8 cellular contexts compared by ENCODE assay signal in genomic region chr1:206050655-206051235, GRCh38. TPM values are rescaled to one million over a fixed set of nuclear protein-coding genes. Genes with fewer than 3 reads are reported as not detected.
DNase-seq lines count a peak whose midpoint lies in the region; ATAC-seq and TF ChIP-seq lines count a peak whose summit lies in the region.

No MANE protein-coding gene starts in this region.

- peak overlapping the region; percentile 46 for H3K4me3 Mint-ChIP-seq in activated naive CD8-positive, alpha-beta T cell treated with anti-CD3 and anti-CD28 coated beads for 36 hours

- no peak overlapping the region for H2AFZ ChIP-seq in OCI-LY7 (ENCODE audit: low read length)

- peak overlapping the region; percentile 85 for H3K27ac Mint-ChIP-seq in activated naive CD8-positive, alpha-beta T cell treated with anti-CD3 and anti-CD28 coated beads for 36 hours

- intact Hi-C loops in OCI-LY7 (cut with micrococcal nuclease; ENCODE audit: unreplicated experiment) = loop anchor here (1.0 to 10.0 kb wide), 10 partner anchors 9 to 1528 kb away; partner anchors contain the start of genes FCMR, IKBKE and MAPKAPK2

- H3K4me3 ChIP-seq in OCI-LY7 (ENCODE audit: low read depth, low read length, poor library complexity, severe bottlenecking) (peak overlapping the region; percentile 55), WERI-Rb-1 (ENCODE audit: low read depth, low read length) (no peak overlapping the region)

- peak overlapping the region; percentile 69 for H3K4me2 ChIP-seq in OCI-LY7 (ENCODE audit: low read length)

- H3K4me1 Mint-ChIP-seq in activated naive CD8-positive, alpha-beta T cell treated with anti-CD3 and anti-CD28 coated beads for 36 hours = peaks cover 41% of the 10 kb centered on the region

- no peaks in the 10 kb centered on the region for H3K9me2 ChIP-seq in OCI-LY7 (ENCODE audit: insufficient read depth, low read length)

- H3K36me3 ChIP-seq in OCI-LY7 (ENCODE audit: insufficient read depth, low read length) (peaks cover 15% of the 10 kb centered on the region), WERI-Rb-1 (no peaks in the 10 kb centered on the region)

- no peaks in the 10 kb centered on the region for H3K36me3 Mint-ChIP-seq in activated naive CD8-positive, alpha-beta T cell treated with anti-CD3 and anti-CD28 coated beads for 36 hours

- DNase-seq in OCI-LY7 (ENCODE audit: low spot score) (peak; percentile 98), T1000 (lab: John Stamatoyannopoulos, UW) (no peak), WERI-Rb-1 (no peak)
- peak; percentile 70 for DNase-seq in activated naive CD8-positive, alpha-beta T cell treated with anti-CD3 and anti-CD28 coated beads for 36 hours
- peak; percentile 19 to 31 (median 31) for DNase-seq in stimulated activated CD4-positive, alpha-beta T cell treated with anti-CD3 and anti-CD28 coated beads, TNF-alpha, amount 100 ng/mL, for 4 hours (ENCODE audit: low read depth in 3 of 3)

- no TSS peak for BruUV-seq in OCI-LY7 (replicated peaks; lab: Mats Ljungman, UMichigan)

- peak; percentile 88 for ATAC-seq in GM18868 (IDR thresholded peaks at IDR 0.05; ENCODE audit: unreplicated experiment)
- ATAC-seq in HG02943 (IDR thresholded peaks at IDR 0.05; ENCODE audit: low read depth, unreplicated experiment) = peak; percentile 82
- ATAC-seq in SK-N-SH treated with all-trans-retinoic acid at 6 μM for 48 hours = no peak

- CTCF ChIA-PET in OCI-LY7 (lab: Charles Lee; ENCODE audit: unreplicated experiment) = interaction anchor here (0.6 kb wide), 1 partner anchor 422 kb away, joined by 3 read pairs; no protein-coding TSS in a partner anchor

- H3K27ac ChIP-seq in OCI-LY7 (ENCODE audit: low read depth, low read length, poor library complexity, severe bottlenecking) = peak overlapping the region; percentile 98
- H3K27ac ChIP-seq in WERI-Rb-1 = no peak overlapping the region

- peaks cover 74% of the 10 kb centered on the region for H3K4me1 ChIP-seq in OCI-LY7 (ENCODE audit: insufficient read depth, low read length, poor library complexity, severe bottlenecking)

- peaks cover 60% of the 10 kb centered on the region for H3K27me3 ChIP-seq in WERI-Rb-1 (ENCODE audit: insufficient read depth, low read depth, severe bottlenecking)

- peaks cover 3% of the 10 kb centered on the region for H3K27me3 Mint-ChIP-seq in activated naive CD8-positive, alpha-beta T cell treated with anti-CD3 and anti-CD28 coated beads for 36 hours

- peaks cover 1% of the 10 kb centered on the region for H3K9me3 Mint-ChIP-seq in activated naive CD8-positive, alpha-beta T cell treated with anti-CD3 and anti-CD28 coated beads for 36 hours

- peaks cover 30% of the 10 kb centered on the region for H3K79me2 ChIP-seq in OCI-LY7 (ENCODE audit: insufficient read depth, low read depth, low read length)

- POLR2A ChIA-PET in OCI-LY7 (lab: Charles Lee) = interaction anchor here (0.8 to 1.2 kb wide), 2 partner anchors 7 to 9 kb away, joined by 3 read pairs; no protein-coding TSS in a partner anchor

- H3K9me3 ChIP-seq in OCI-LY7 (ENCODE audit: low read length) (no peaks in the 10 kb centered on the region), WERI-Rb-1 (ENCODE audit: severe bottlenecking) (peaks cover 10% of the 10 kb centered on the region)

- no peaks in the 10 kb centered on the region for H4K20me1 ChIP-seq in OCI-LY7 (ENCODE audit: insufficient read depth, low read length)

- peak; percentile 71 for TF ChIP-seq CTCF in OCI-LY7 (conservative IDR thresholded peaks at IDR 0.05; ENCODE audit: low read length)
- no peak for TF ChIP-seq CTCF in WERI-Rb-1 (IDR thresholded peaks at IDR 0.05; ENCODE audit: low read depth, low read length)

TF ChIP-seq in SK-N-SH treated with all-trans-retinoic acid at 6 μM for 48 hours, 23 proteins besides CTCF, POLR2A, EP300 and RAD21 (continues in another document):
- TF ChIP-seq ARNTL (CRISPR knock-in tag; IDR thresholded peaks at IDR 0.05; ENCODE audit: borderline replicate concordance, low read depth) = no peak
- no peak for TF ChIP-seq CSDC2 (CRISPR knock-in tag; IDR thresholded peaks at IDR 0.05)
- no peak for TF ChIP-seq RARB (CRISPR knock-in tag; IDR thresholded peaks at IDR 0.05)
- TF ChIP-seq POU6F1 (CRISPR knock-in tag; IDR thresholded peaks at IDR 0.05; ENCODE audit: borderline replicate concordance, low read depth) = no peak
- no peak for TF ChIP-seq ESRRG (CRISPR knock-in tag; IDR thresholded peaks at IDR 0.05)
- no peak for TF ChIP-seq TCF4 (CRISPR knock-in tag; IDR thresholded peaks at IDR 0.05; ENCODE audit: borderline replicate concordance)
- no peak for TF ChIP-seq ZFP3 (CRISPR knock-in tag; IDR thresholded peaks at IDR 0.05)
- TF ChIP-seq TSHZ2 (CRISPR knock-in tag; IDR thresholded peaks at IDR 0.05) = no peak
- TF ChIP-seq ZC3H10 (CRISPR knock-in tag; IDR thresholded peaks at IDR 0.05) = no peak
- no peak for TF ChIP-seq CSRNP3 (CRISPR knock-in tag; IDR thresholded peaks at IDR 0.05)
- no peak for TF ChIP-seq PPARA (CRISPR knock-in tag; IDR thresholded peaks at IDR 0.05; ENCODE audit: borderline replicate concordance)
- no peak for TF ChIP-seq PATZ1 (CRISPR knock-in tag; IDR thresholded peaks at IDR 0.05; ENCODE audit: borderline replicate concordance)

RNA-seq across cellular contexts. Expression of gene RHEX, which starts 2.2 kb away (rescaled TPM):
- 5.0 and 6.4 TPM in 2 replicates for total RNA-seq in OCI-LY7 (2014; rRNA removed; shearing (Covaris generic))
- total RNA-seq in OCI-LY7 (2022) = 9.9 and 10.0 TPM in 2 replicates
- total RNA-seq in activated naive CD8-positive, alpha-beta T cell treated with anti-CD3 and anti-CD28 coated beads for 36 hours = not detected

RNA-seq across cellular contexts. Expression of gene CTSE, which starts 27.1 kb away (rescaled TPM):
- not detected in 2 replicates for total RNA-seq in OCI-LY7 (2014; rRNA removed; shearing (Covaris generic))
- not detected in 2 replicates for total RNA-seq in OCI-LY7 (2022)
- total RNA-seq in activated naive CD8-positive, alpha-beta T cell treated with anti-CD3 and anti-CD28 coated beads for 36 hours = not detected

RNA-seq across cellular contexts. Expression of gene RAB7B, which starts 47.5 kb away (rescaled TPM):
- total RNA-seq in OCI-LY7 (2014; rRNA removed; shearing (Covaris generic)) = not detected in 2 replicates
- total RNA-seq in OCI-LY7 (2022) = not detected in 2 replicates
- total RNA-seq in activated naive CD8-positive, alpha-beta T cell treated with anti-CD3 and anti-CD28 coated beads for 36 hours = not detected

Comparison
In these comparisons a context has a peak if more than half of its experiments do, and no peak if none do; other contexts are left out.
1. DNase-seq: peak in OCI-LY7 (single experiment), activated naive CD8-positive, alpha-beta T cell treated with anti-CD3 and anti-CD28 coated beads for 36 hours (single experiment) and stimulated activated CD4-positive, alpha-beta T cell treated with anti-CD3 and anti-CD28 coated beads, TNF-alpha, amount 100 ng/mL, for 4 hours (3 of 3); none in T1000 (single experiment) and WERI-Rb-1 (single experiment).
2. RNA of gene RHEX, which starts 2.2 kb away (total RNA-seq): 5.0 to 10.0 TPM in OCI-LY7; not detected in activated naive CD8-positive, alpha-beta T cell treated with anti-CD3 and anti-CD28 coated beads for 36 hours; every median in the first group is over 4 times any median in the second.